In genomic region chr17:79007504-79008381, GRCh38 we compare ENCODE assay signal across 1 cellular context.
TF ChIP-seq lines count a peak whose summit lies in the region.

No MANE protein-coding gene starts in this region.

TF ChIP-seq in endothelial cell of umbilical vein, 7 proteins besides CTCF, POLR2A, EP300 and RAD21:
- TF ChIP-seq MYC (IDR thresholded peaks at IDR 0.05; ENCODE audit: low read depth, low read length): no peak
- no peak for TF ChIP-seq JUN (IDR thresholded peaks at IDR 0.05; ENCODE audit: borderline replicate concordance, insufficient read depth, insufficient read length, low read depth)
- TF ChIP-seq POLR2AphosphoS5 (IDR thresholded peaks at IDR 0.05; ENCODE audit: insufficient read depth, low read depth, low read length): no peak
- no peak for TF ChIP-seq FOS (IDR thresholded peaks at IDR 0.05; ENCODE audit: borderline replicate concordance, insufficient read depth, low read length)
- no peak for TF ChIP-seq GATA2 (IDR thresholded peaks at IDR 0.05; ENCODE audit: insufficient read depth, insufficient read length, low read depth, low read length)
- TF ChIP-seq EZH2 (IDR thresholded peaks at IDR 0.05; ENCODE audit: borderline replicate concordance, low read depth, low read length, severe bottlenecking): no peak
- TF ChIP-seq, protein P1, sequence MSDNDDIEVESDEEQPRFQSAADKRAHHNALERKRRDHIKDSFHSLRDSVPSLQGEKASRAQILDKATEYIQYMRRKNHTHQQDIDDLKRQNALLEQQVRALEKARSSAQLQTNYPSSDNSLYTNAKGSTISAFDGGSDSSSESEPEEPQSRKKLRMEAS (IDR thresholded peaks at IDR 0.05; ENCODE audit: insufficient read depth, insufficient read length): no peak
TF ChIP-seq in endothelial cell of umbilical vein: peak in this region for 0.
